ENCODE assay signal across 13 cellular contexts in the genomic region with DNA sequence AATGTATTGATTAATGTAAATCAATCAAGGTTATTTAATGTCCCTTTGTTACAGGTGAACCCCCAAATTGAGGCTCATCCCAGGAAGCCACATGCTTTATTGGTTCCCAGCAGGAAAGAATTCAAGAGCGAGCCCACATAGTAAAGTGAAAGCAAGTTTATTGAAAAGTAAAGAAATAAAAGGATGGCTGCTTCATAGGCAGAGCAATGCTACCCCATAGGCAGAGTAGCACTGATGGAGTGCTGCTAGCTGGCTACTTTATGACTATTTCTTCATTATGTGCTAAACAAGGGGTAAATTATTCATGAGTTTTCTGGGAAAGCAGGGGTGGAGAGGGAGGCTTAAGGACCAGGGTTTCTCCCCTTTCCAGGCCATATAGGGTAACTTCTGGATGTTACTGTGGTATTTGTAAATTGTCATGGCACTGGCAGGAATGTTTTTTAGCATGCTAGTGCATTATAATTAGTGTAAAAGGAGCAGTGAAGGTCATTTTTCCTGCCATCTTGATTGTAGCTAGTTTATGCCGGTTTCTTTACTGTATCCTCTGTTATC.
"Had no signal": no experiment of that assay in that cellular context is flagged by ENCODE, and none has a peak within 500 bp of the region (broad histone marks: within the 10 kb centered on the region; RNA-seq: fewer than 3 reads in every experiment).

No MANE protein-coding gene starts in this region.

- H3K4me3 ChIP-seq: esophagus muscularis mucosa, thoracic aorta had no signal

- H3K9me3 ChIP-seq: esophagus muscularis mucosa, thoracic aorta had no signal

- H3K4me1 ChIP-seq: esophagus muscularis mucosa, foreskin keratinocyte, parathyroid adenoma had no signal

- H3K79me2 ChIP-seq: parathyroid adenoma had no signal

- H2AFZ ChIP-seq: parathyroid adenoma had no signal

- H3K36me3 ChIP-seq: esophagus muscularis mucosa, thoracic aorta had no signal

- H3K27ac ChIP-seq: esophagus muscularis mucosa, foreskin keratinocyte, parathyroid adenoma, thoracic aorta had no signal

- H3K27me3 ChIP-seq: esophagus muscularis mucosa, foreskin keratinocyte had no signal

- H3K9ac ChIP-seq: parathyroid adenoma had no signal

- DNase-seq: activated CD4-positive, alpha-beta memory T cell treated with anti-CD3 and anti-CD28 coated beads, Interleukin-2, amount 10 ng/mL, durations not matched to agents 7 days and 5 days; activated CD4-positive, alpha-beta T cell treated with anti-CD3 and anti-CD28 coated beads for 1 hour; activated CD8-positive, alpha-beta memory T cell treated with anti-CD3 and anti-CD28 coated beads, Interleukin-2, amount 50 U/mL, for 4 hours; activated naive CD8-positive, alpha-beta T cell treated with anti-CD3 and anti-CD28 coated beads, Interleukin-2, amount 10 ng/mL, durations not matched to agents 7 days and 5 days; aorta; foreskin keratinocyte; head of caudate nucleus; stimulated activated CD4-positive, alpha-beta T cell treated with anti-CD3 and anti-CD28 coated beads, Interleukin-15, amount 100 ng/mL, for 24 hours; stimulated activated CD4-positive, alpha-beta T cell treated with anti-CD3 and anti-CD28 coated beads, Interleukin-4, amount 100 ng/mL, for 24 hours; stimulated activated naive CD8-positive, alpha-beta T cell treated with anti-CD3 and anti-CD28 coated beads, Interleukin-15, amount 100 ng/mL, for 72 hours had no signal
